Comparison of ENCODE assay signal across 9 cellular contexts in genomic region chr15:53808058-53808703, GRCh38. TPM values are rescaled to one million over a fixed set of nuclear protein-coding genes. Genes with fewer than 3 reads are reported as not detected.
DNase-seq lines count a peak whose midpoint lies in the region; ATAC-seq, FAIRE-seq and TF ChIP-seq lines count a peak whose summit lies in the region.
"Had no signal": no experiment of that assay in that cellular context is flagged by ENCODE, and none has a peak within 500 bp of the region (broad histone marks: within the 10 kb centered on the region; RNA-seq: fewer than 3 reads in every experiment).

No MANE protein-coding gene starts in this region.

- no TSS peak for BruUV-seq in Caco-2 (replicated peaks; lab: Mats Ljungman, UMichigan)
- no TSS peak for BruUV-seq in HepG2 (replicated peaks; lab: Mats Ljungman, UMichigan)

- peak overlapping the region; percentile 70 for H3K27ac Mint-ChIP-seq in Caco-2 (ENCODE audit: unreplicated experiment)
- no peak overlapping the region for H3K27ac Mint-ChIP-seq in naive thymus-derived CD4-positive, alpha-beta T cell

- TF ChIP-seq EP300 in HepG2 (IDR thresholded peaks at IDR 0.05; ENCODE audit: low read depth in 2 of 2, low read length in 2 of 2) (no peak), HepG2 (CRISPR knock-in tag; IDR thresholded peaks at IDR 0.05; ENCODE audit: borderline replicate concordance) (no peak)

- H2AFZ ChIP-seq in HepG2 (ENCODE audit: low read length) = no peak overlapping the region

- H3K9ac ChIP-seq in HepG2 (ENCODE audit: insufficient read depth, low read depth, low read length) = no peak overlapping the region

- H3K79me2 ChIP-seq in HepG2 (ENCODE audit: insufficient read depth, low read length) = no peaks in the 10 kb centered on the region

- DNase-seq in Caco-2 = no peak
- DNase-seq in HepG2 (ENCODE audit: low spot score) = peak; percentile 12
- no peak for DNase-seq in activated CD8-positive, alpha-beta memory T cell treated with anti-CD3 and anti-CD28 coated beads for 24 hours
- DNase-seq in naive thymus-derived CD4-positive, alpha-beta T cell = no peak
- no peak for DNase-seq in A172 (ENCODE audit: low spot score)
- no peak for DNase-seq in HuH-7.5 (ENCODE audit: low spot score)

- in situ Hi-C loops in HepG2 (cut with HindIII; ENCODE audit: extremely low pct_ligation_motif_present, low pct_unique_long_range_greater_than_20kb) = no loop called here

- H4K20me1 ChIP-seq in HepG2 (ENCODE audit: insufficient read depth, low read length) = no peaks in the 10 kb centered on the region

- ATAC-seq in HG03378 (IDR thresholded peaks at IDR 0.05; ENCODE audit: unreplicated experiment) (peak; percentile 51), HepG2 (peak; percentile 50; the same call in 1 of the 3 replicates)
- ATAC-seq in naive thymus-derived CD4-positive, alpha-beta T cell = no peak

- H3K4me2 ChIP-seq in HepG2 (ENCODE audit: low read depth, low read length) = no peak overlapping the region

- H3K4me3 ChIP-seq in Caco-2 (ENCODE audit: low read depth, low read length) (no peak overlapping the region), WI38 (ENCODE audit: low read depth, low read length) (no peak overlapping the region), HepG2 (replicated peaks in 1 of 3; ENCODE audit: insufficient read depth in 1 of 3, low read depth in 2 of 3, low read length in 3 of 3) (no peak overlapping the region)
- H3K4me3 ChIP-seq in naive thymus-derived CD4-positive, alpha-beta T cell (ENCODE audit: low read length) = no peak overlapping the region

- POLR2A ChIA-PET in Caco-2 (lab: Charles Lee) = no interaction called here
- POLR2A ChIA-PET in HepG2 (lab: Yijun Ruan, JAX) = no interaction called here
- POLR2A ChIA-PET in naive thymus-derived CD4-positive, alpha-beta T cell (lab: Charles Lee) = no interaction called here

- no peaks in the 10 kb centered on the region for H3K36me3 ChIP-seq in Caco-2 (ENCODE audit: control insufficient read depth, insufficient read depth, low read length)
- H3K36me3 ChIP-seq in HepG2 (replicated peaks in 1 of 2; ENCODE audit: control insufficient read depth in 1 of 2, insufficient read depth in 2 of 2, low read length in 2 of 2) = no peaks in the 10 kb centered on the region
- no peaks in the 10 kb centered on the region for H3K36me3 ChIP-seq in naive thymus-derived CD4-positive, alpha-beta T cell (ENCODE audit: control insufficient read depth in 2 of 3, insufficient read depth in 3 of 3, low read length in 3 of 3)

- no peak overlapping the region for H3K27ac ChIP-seq in HepG2 (ENCODE audit: extremely low read length, insufficient read depth, low read length)
- H3K27ac ChIP-seq in naive thymus-derived CD4-positive, alpha-beta T cell (ENCODE audit: low read depth, low read length) = no peak overlapping the region

- CTCF ChIA-PET in Caco-2 (lab: Charles Lee) = interaction anchor here (1.4 kb wide), 1 partner anchor 36 kb away, joined by 3 read pairs; no protein-coding TSS in a partner anchor
- CTCF ChIA-PET in HepG2 (lab: Yijun Ruan, JAX; ENCODE audit: low intra/inter-chr PET ratio, low total read pairs) = interaction anchor here (1.1 kb wide), 1 partner anchor 1301 kb away, joined by 3 read pairs; no protein-coding TSS in a partner anchor
- CTCF ChIA-PET in naive thymus-derived CD4-positive, alpha-beta T cell (lab: Charles Lee) = no interaction called here

- FAIRE-seq in HepG2 (lab: Jason Lieb, UNC) = no peak

- peak; percentile 52 to 59 for TF ChIP-seq CTCF in Caco-2 (IDR thresholded peaks at IDR 0.05; ENCODE audit: insufficient read depth in 1 of 2, low read depth in 1 of 2, low read length in 1 of 2, severe bottlenecking in 1 of 2, unreplicated experiment in 1 of 2)
- TF ChIP-seq CTCF in WI38 (IDR thresholded peaks at IDR 0.05; ENCODE audit: low read depth, low read length) = peak; percentile 6; the same call in 1 of the 2 replicates
- TF ChIP-seq CTCF in HepG2 (CRISPR knock-in tag; IDR thresholded peaks at IDR 0.05) = peak; percentile 61

- no peak for TF ChIP-seq POLR2A in HepG2 (IDR thresholded peaks at IDR 0.05; ENCODE audit: insufficient read depth in 1 of 2, low read depth in 2 of 2, low read length in 2 of 2)

- H3K27me3 ChIP-seq in Caco-2 (replicated peaks; ENCODE audit: control insufficient read depth, insufficient read depth, low read length) (no peaks in the 10 kb centered on the region), HepG2 (ENCODE audit: control insufficient read depth in 1 of 2, insufficient read depth in 2 of 2, low read length in 2 of 2) (no peaks in the 10 kb centered on the region)
- H3K27me3 ChIP-seq in naive thymus-derived CD4-positive, alpha-beta T cell (ENCODE audit: control insufficient read depth in 2 of 2, insufficient read depth in 2 of 2, low read length in 2 of 2) = no peaks in the 10 kb centered on the region

- H3K4me1 ChIP-seq in Caco-2 (peaks cover 57% of the 10 kb centered on the region), HepG2 (ENCODE audit: insufficient read depth, low read length) (peaks cover 34% of the 10 kb centered on the region)
- no peaks in the 10 kb centered on the region for H3K4me1 ChIP-seq in naive thymus-derived CD4-positive, alpha-beta T cell (ENCODE audit: control insufficient read depth in 2 of 2, insufficient read depth in 2 of 2, low read length in 2 of 2)

- WGBS in HepG2 (ENCODE audit: low lambda C conversion rate) = 66% methylated on average over 5 of the region's 5 CpGs

- H3K4me1 Mint-ChIP-seq in Caco-2 (ENCODE audit: low read depth, unreplicated experiment) = peaks cover 21% of the 10 kb centered on the region
- peaks cover 0 to 5% (median 0%) of the 10 kb centered on the region in 7 donors for H3K4me1 Mint-ChIP-seq in naive thymus-derived CD4-positive, alpha-beta T cell

- no peaks in the 10 kb centered on the region for H3K9me3 Mint-ChIP-seq in Caco-2 (ENCODE audit: unreplicated experiment)
- H3K9me3 Mint-ChIP-seq in naive thymus-derived CD4-positive, alpha-beta T cell = peaks cover 0 to 2% (median 0%) of the 10 kb centered on the region in 11 donors

- no peaks in the 10 kb centered on the region for H3K9me3 ChIP-seq in Caco-2
- H3K9me3 ChIP-seq in HepG2 (ENCODE audit: low read length) = no peaks in the 10 kb centered on the region
- H3K9me3 ChIP-seq in naive thymus-derived CD4-positive, alpha-beta T cell (ENCODE audit: control insufficient read depth in 2 of 3, low read length in 3 of 3) = no peaks in the 10 kb centered on the region

- H3K36me3 Mint-ChIP-seq in Caco-2 (ENCODE audit: insufficient read depth, unreplicated experiment) = peaks cover 6% of the 10 kb centered on the region
- no peaks in the 10 kb centered on the region for H3K36me3 Mint-ChIP-seq in naive thymus-derived CD4-positive, alpha-beta T cell

- intact Hi-C loops in Caco-2 (cut with micrococcal nuclease; ENCODE audit: unreplicated experiment) (no loop called here), HepG2 (cut with micrococcal nuclease; ENCODE audit: unreplicated experiment) (loop anchor here (1.0 to 5.0 kb wide), 2 partner anchors 109 to 155 kb away; no protein-coding TSS in a partner anchor)
- intact Hi-C loops in naive thymus-derived CD4-positive, alpha-beta T cell (cut with micrococcal nuclease) = loop anchor here (5.0 to 10.0 kb wide), 2 partner anchors 1026 to 1487 kb away; no protein-coding TSS in a partner anchor

- 0 out of 2 replicates have a peak, but pooled peaks have one; percentile 30 for TF ChIP-seq RAD21 in HepG2 (CRISPR knock-in tag; IDR thresholded peaks at IDR 0.05)

- H3K4me3 Mint-ChIP-seq in Caco-2 (ENCODE audit: unreplicated experiment) = no peak overlapping the region
- no peak overlapping the region for H3K4me3 Mint-ChIP-seq in naive thymus-derived CD4-positive, alpha-beta T cell

- H3K27me3 Mint-ChIP-seq in Caco-2 (ENCODE audit: insufficient read depth, unreplicated experiment) = no peaks in the 10 kb centered on the region
- peaks cover 0 to 16% (median 6%) of the 10 kb centered on the region in 5 donors for H3K27me3 Mint-ChIP-seq in naive thymus-derived CD4-positive, alpha-beta T cell

TF ChIP-seq in HepG2, 621 proteins besides CTCF, POLR2A, EP300 and RAD21 (continues in another document):
- TF ChIP-seq STAG1 (CRISPR knock-in tag; IDR thresholded peaks at IDR 0.05) (peak; percentile 74), KDM2A (CRISPR knock-in tag; IDR thresholded peaks at IDR 0.05; ENCODE audit: borderline replicate concordance, low read depth) (no peak), MTA3 (CRISPR knock-in tag; IDR thresholded peaks at IDR 0.05) (no peak)

RNA-seq across cellular contexts. Expression of gene WDR72, which starts 48.7 kb away (rescaled TPM):
- total RNA-seq in Caco-2 (2022) = 10.1 and 11.2 TPM in 2 replicates
- total RNA-seq in HepG2 (2016; rRNA removed; fragmentation: Illumina TruSeq; extraction: Trizol) = 0.60 and 1.2 TPM in 2 replicates
- 0.09 and 0.10 TPM in 2 replicates for total RNA-seq in HepG2 (2016; cell fraction: cytosol; rRNA removed; fragmentation: Illumina TruSeq; extraction: Trizol; ENCODE audit: low read depth)
- total RNA-seq in HepG2 (2016; cell fraction: insoluble cytoplasmic fraction; rRNA removed; fragmentation: Illumina TruSeq; extraction: Trizol) = 0.58 and 0.80 TPM in 2 replicates
- 0.25 and 0.28 TPM in 2 replicates for total RNA-seq in HepG2 (2016; cell fraction: membrane; rRNA removed; fragmentation: Illumina TruSeq; extraction: Trizol)
- 1.1 and 1.4 TPM in 2 replicates for total RNA-seq in HepG2 (2016; cell fraction: nucleus; rRNA removed; fragmentation: Illumina TruSeq; extraction: Trizol)
- 0.13 and 0.21 TPM in 2 replicates for polyA plus RNA-seq in HepG2 (2011; rRNA removed)
- polyA plus RNA-seq in HepG2 (2011; cell fraction: cytosol; rRNA removed) = 0.05 and 0.12 TPM in 2 replicates
- 0.17 and 0.29 TPM in 2 replicates for polyA plus RNA-seq in HepG2 (2011; cell fraction: nucleus; rRNA removed)
- polyA plus RNA-seq in HepG2 (2012) = 0.52 and 0.99 TPM in 2 replicates
- 0.05 and 0.06 TPM in 2 replicates for polyA plus RNA-seq in HepG2 (2016; cell fraction: cytosol; fragmentation: Illumina TruSeq; extraction: Trizol; ENCODE audit: low read depth)
- polyA plus RNA-seq in HepG2 (2016; cell fraction: insoluble cytoplasmic fraction; fragmentation: Illumina TruSeq; extraction: Trizol; ENCODE audit: low read depth) = 0.46 and 0.70 TPM in 2 replicates
- polyA plus RNA-seq in HepG2 (2016; cell fraction: membrane; fragmentation: Illumina TruSeq; extraction: Trizol; ENCODE audit: low read depth) = 0.10 and 0.17 TPM in 2 replicates
- 0.51 and 0.67 TPM in 2 replicates for polyA plus RNA-seq in HepG2 (2016; cell fraction: nucleus; fragmentation: Illumina TruSeq; extraction: Trizol; ENCODE audit: insufficient read depth, low read depth)
- 0.22 TPM in 1 of 2 replicates, not detected in the other for polyA minus RNA-seq in HepG2 (2011; rRNA and poly(A)+ RNA removed; ENCODE audit: low replicate concordance)
- polyA minus RNA-seq in HepG2 (2011; cell fraction: cytosol; rRNA and poly(A)+ RNA removed) = 0.26 TPM in 1 of 2 replicates, not detected in the other
- polyA minus RNA-seq in HepG2 (2011; cell fraction: nucleus; rRNA and poly(A)+ RNA removed) = 1.2 and 1.4 TPM in 2 replicates
- total RNA-seq in naive thymus-derived CD4-positive, alpha-beta T cell = not detected
- polyA plus RNA-seq in naive thymus-derived CD4-positive, alpha-beta T cell = not detected
- not detected in 2 replicates for total RNA-seq in A172 (2014; rRNA removed; shearing (Covaris generic))
- total RNA-seq: dermis microvascular lymphatic vessel endothelial cell had no signal

Comparison
In these comparisons a context has a peak if more than half of its experiments do, and no peak if none do; other contexts are left out.
1. CTCF ChIP-seq: peak in every context shown above with its lines; median percentile 61 in HepG2; 56 in Caco-2; 6 in WI38.